In genomic region chr3:86991482-86991815, GRCh38 we compare ENCODE assay signal across 10 cellular contexts. TPM values are rescaled to one million over a fixed set of nuclear protein-coding genes. Genes with fewer than 3 reads are reported as not detected.
A peak's percentile ranks its signal among the peaks of the same experiment; 100 is the strongest.
DNase-seq lines count a peak whose midpoint lies in the region; ATAC-seq and TF ChIP-seq lines count a peak whose summit lies in the region.
"Had no signal": no experiment of that assay in that cellular context is flagged by ENCODE, and none has a peak within 500 bp of the region (broad histone marks: within the 10 kb centered on the region; RNA-seq: fewer than 3 reads in every experiment).

No MANE protein-coding gene starts in this region.

- no peak for TF ChIP-seq POLR2A in testis (IDR thresholded peaks at IDR 0.05)

- H3K9me3 ChIP-seq in left lung, result no peaks in the 10 kb centered on the region
- H3K9me3 ChIP-seq in testis, result no peaks in the 10 kb centered on the region
- H3K9me3 ChIP-seq: neutrophil had no signal

- intact Hi-C loops in left lung (cut with DNase I), result no loop called here
- intact Hi-C loops in testis (cut with DNase I; ENCODE audit: low total_unique reads), result no loop called here

- TF ChIP-seq CTCF in brain microvascular endothelial cell (IDR thresholded peaks at IDR 0.05; ENCODE audit: low read depth, low read length, missing control alignments), result no peak
- no peak for TF ChIP-seq CTCF in left lung (IDR thresholded peaks at IDR 0.05)
- peak in 1 of 3 experiments; percentile 13 for TF ChIP-seq CTCF in testis (IDR thresholded peaks at IDR 0.05)

- no peak for DNase-seq in brain microvascular endothelial cell
- no peak for DNase-seq in left lung
- DNase-seq in testis, result no peak
- no peak for DNase-seq in activated naive CD4-positive, alpha-beta T cell treated with anti-CD3 and anti-CD28 coated beads, Interleukin-2, amount 10 ng/mL, durations not matched to agents 7 days and 5 days
- no peak for DNase-seq in NCI-H2171 treated with DMSO at 0.1 percent for 48 hours (lab: John Stamatoyannopoulos, UW)
- DNase-seq in hypothalamus (lab: John Stamatoyannopoulos, UW), result no peak
- DNase-seq: activated naive CD4-positive, alpha-beta T cell treated with Interleukin-2 at 50 U/mL for 16 hours had no signal

- H3K4me3 Mint-ChIP-seq in activated naive CD4-positive, alpha-beta T cell treated with anti-CD3 and anti-CD28 coated beads, Interleukin-2, amount 10 ng/mL, durations not matched to agents 7 days and 5 days, result no peak overlapping the region

- no peaks in the 10 kb centered on the region for H3K36me3 Mint-ChIP-seq in activated naive CD4-positive, alpha-beta T cell treated with anti-CD3 and anti-CD28 coated beads, Interleukin-2, amount 10 ng/mL, durations not matched to agents 7 days and 5 days

- ATAC-seq in HG03354 (IDR thresholded peaks at IDR 0.05; ENCODE audit: poor library complexity, severe bottlenecking, unreplicated experiment), result peak; percentile 9
- ATAC-seq in left lung, result no peak
- ATAC-seq in HG03045 (IDR thresholded peaks at IDR 0.05; ENCODE audit: unreplicated experiment), result no peak

- in situ Hi-C loops in brain microvascular endothelial cell (cut with HindIII; ENCODE audit: low pct_ligation_motif_present, low sequenced_read_pairs), result no loop called here

- peaks cover 30% of the 10 kb centered on the region for H3K27me3 Mint-ChIP-seq in activated naive CD4-positive, alpha-beta T cell treated with anti-CD3 and anti-CD28 coated beads, Interleukin-2, amount 10 ng/mL, durations not matched to agents 7 days and 5 days

- H3K4me3 ChIP-seq in brain microvascular endothelial cell (ENCODE audit: low read depth, low read length), result peak overlapping the region; percentile 91
- H3K4me3 ChIP-seq in left lung, result peak overlapping the region; percentile 44 to 45
- H3K4me3 ChIP-seq in testis, result peak overlapping the region; percentile 67 to 75

- CTCF ChIA-PET in activated naive CD4-positive, alpha-beta T cell treated with anti-CD3 and anti-CD28 coated beads, Interleukin-2, amount 10 ng/mL, durations not matched to agents 7 days and 5 days (lab: Charles Lee), result no interaction called here

- peaks cover 2% of the 10 kb centered on the region for H3K4me1 Mint-ChIP-seq in activated naive CD4-positive, alpha-beta T cell treated with anti-CD3 and anti-CD28 coated beads, Interleukin-2, amount 10 ng/mL, durations not matched to agents 7 days and 5 days

- H3K27ac ChIP-seq in brain microvascular endothelial cell, result peak overlapping the region; percentile 97
- peak overlapping the region; percentile 69 to 89 for H3K27ac ChIP-seq in left lung
- H3K27ac ChIP-seq in testis, result peak overlapping the region; percentile 73 to 96
- H3K27ac ChIP-seq: neutrophil had no signal

- H3K27me3 ChIP-seq in brain microvascular endothelial cell (replicated peaks) (no peaks in the 10 kb centered on the region), left lung (peaks cover 0 to 51% of the 10 kb centered on the region in 2 donors), testis (no peaks in the 10 kb centered on the region)

- 2 to 4% methylated on average over 7 of the region's 7 CpGs for WGBS in testis, 2 donors

- H3K4me1 ChIP-seq in left lung (no peaks in the 10 kb centered on the region), testis (peaks cover 4% of the 10 kb centered on the region)

- H3K9me3 Mint-ChIP-seq in activated naive CD4-positive, alpha-beta T cell treated with anti-CD3 and anti-CD28 coated beads, Interleukin-2, amount 10 ng/mL, durations not matched to agents 7 days and 5 days, result no peaks in the 10 kb centered on the region

- H3K36me3 ChIP-seq in brain microvascular endothelial cell (replicated peaks) (peaks cover 13% of the 10 kb centered on the region), left lung (no peaks in the 10 kb centered on the region), testis (ENCODE audit: low read depth, missing control alignments) (no peaks in the 10 kb centered on the region)
- H3K36me3 ChIP-seq: neutrophil had no signal

- no peak overlapping the region for H3K27ac Mint-ChIP-seq in activated naive CD4-positive, alpha-beta T cell treated with anti-CD3 and anti-CD28 coated beads, Interleukin-2, amount 10 ng/mL, durations not matched to agents 7 days and 5 days

RNA-seq across cellular contexts. Expression of gene VGLL3, which starts 0.5 kb away (rescaled TPM):
- total RNA-seq in left lung, result 10 to 100 TPM; 33.1 to 55.3 TPM
- total RNA-seq in testis, result 10 to 100 TPM; 14.3 to 27.6 TPM
- 8.3 TPM for polyA plus RNA-seq in testis (ENCODE audit: insufficient read depth, low read depth, low replicate concordance)
